ENCODE assay signal across 12 cellular contexts in the genomic region with DNA sequence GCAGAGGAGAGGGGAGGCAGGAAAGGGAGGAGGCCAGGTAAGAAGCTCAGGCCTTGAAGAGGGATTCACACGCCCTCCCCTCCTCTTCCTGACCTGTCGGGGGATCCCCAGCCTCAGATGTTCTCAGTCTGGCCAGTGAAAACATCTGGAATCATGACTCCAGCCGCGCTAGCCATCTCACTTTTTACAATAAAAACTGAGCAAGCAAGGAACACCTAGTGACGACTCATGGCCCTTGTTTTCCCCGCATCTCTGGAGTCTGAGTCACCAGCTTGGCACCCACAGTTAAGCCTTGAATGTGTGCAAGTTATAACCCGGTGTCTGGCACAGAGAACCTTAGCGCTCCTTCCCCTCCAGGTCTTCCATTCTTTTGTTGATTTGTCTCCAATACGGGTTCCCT.
DNase-seq lines count a peak whose midpoint lies in the region; ATAC-seq and TF ChIP-seq lines count a peak whose summit lies in the region.
"Had no signal": no experiment of that assay in that cellular context is flagged by ENCODE, and none has a peak within 500 bp of the region (broad histone marks: within the 10 kb centered on the region; RNA-seq: fewer than 3 reads in every experiment).

No MANE protein-coding gene starts in this region.

- H3K36me3 ChIP-seq in fibroblast of lung (ENCODE audit: control insufficient read depth, insufficient read depth, low read length), result peaks cover 4% of the 10 kb centered on the region
- H3K36me3 ChIP-seq in sigmoid colon, result no peaks in the 10 kb centered on the region
- H3K36me3 ChIP-seq in BE2C, result no peaks in the 10 kb centered on the region

- DNase-seq in ELR (ENCODE audit: low read depth) (peak; percentile 93), RKO (ENCODE audit: low spot score) (peak; percentile 45), fibroblast of lung (ENCODE audit: low read depth in 2 of 2) (peak; percentile 72 to 94), sigmoid colon (peak; percentile 62), BE2C (no peak), KBM-7 (no peak)
- no peak for DNase-seq in activated CD4-positive, alpha-beta T cell treated with anti-CD3 and anti-CD28 coated beads for 4 hours
- DNase-seq: activated gamma-delta T cell treated with Interleukin-2 at 50 U/mL for 16 hours; KG1; stimulated activated naive B cell treated with anti-CD40 and anti-IgM and Interleukin-4, amounts not matched to agents 10 μg/mL and 1 μg/mL and 100 μg/mL, for 72 hours; T-helper 1 cell had no signal

- ATAC-seq in HG03442 (IDR thresholded peaks at IDR 0.05; ENCODE audit: unreplicated experiment), result no peak
- ATAC-seq: stimulated activated naive B cell treated with anti-CD40 and anti-IgM and Interleukin-4, amounts not matched to agents 10 μg/mL and 1 μg/mL and 100 μg/mL, for 72 hours had no signal

- H3K27ac ChIP-seq in fibroblast of lung (ENCODE audit: insufficient read depth, low read length) (peak overlapping the region; percentile 42), sigmoid colon (peak overlapping the region in 1 of 4 donors; percentile 56)

- intact Hi-C loops in sigmoid colon (cut with DNase I), result no loop called here

- WGBS in sigmoid colon, 2 donors, result 52 to 74% methylated on average over 9 of the region's 9 CpGs

- in situ Hi-C loops in KBM-7 (cut with MboI; ENCODE audit: low pct_unique_long_range_greater_than_20kb, low sequenced_read_pairs), result no loop called here

- no peak overlapping the region for H3K4me2 ChIP-seq in fibroblast of lung (ENCODE audit: extremely low read depth, insufficient read depth, low read length)

- H3K9ac ChIP-seq in fibroblast of lung (ENCODE audit: insufficient read depth, low read length), result no peak overlapping the region

- H3K9me3 ChIP-seq in fibroblast of lung (ENCODE audit: control insufficient read depth, insufficient read depth, low read depth, low read length), result no peaks in the 10 kb centered on the region
- no peaks in the 10 kb centered on the region for H3K9me3 ChIP-seq in sigmoid colon
- H3K9me3 ChIP-seq in BE2C, result no peaks in the 10 kb centered on the region

- TF ChIP-seq EP300 in sigmoid colon (IDR thresholded peaks at IDR 0.05), result no peak

- H3K4me3 ChIP-seq in fibroblast of lung (replicated peaks in 1 of 4; ENCODE audit: control extremely low read depth in 1 of 4, insufficient read depth in 1 of 4, low read depth in 3 of 4, low read length in 4 of 4) (no peak overlapping the region), sigmoid colon (no peak overlapping the region), BE2C (ENCODE audit: low read depth, low read length) (no peak overlapping the region)

- peaks cover 49% of the 10 kb centered on the region for H3K4me1 ChIP-seq in fibroblast of lung (ENCODE audit: control insufficient read depth, extremely low read depth, insufficient read depth, low read length)
- peaks cover 0 to 58% (median 23%) of the 10 kb centered on the region in 4 donors for H3K4me1 ChIP-seq in sigmoid colon
- peaks cover 15% of the 10 kb centered on the region for H3K4me1 ChIP-seq in BE2C

- no peaks in the 10 kb centered on the region for H3K27me3 ChIP-seq in fibroblast of lung (ENCODE audit: control insufficient read depth, insufficient read depth, low read length)
- no peaks in the 10 kb centered on the region for H3K27me3 ChIP-seq in sigmoid colon
- no peaks in the 10 kb centered on the region for H3K27me3 ChIP-seq in BE2C

- no peak overlapping the region for H2AFZ ChIP-seq in fibroblast of lung (ENCODE audit: low read length)

- peaks cover 92% of the 10 kb centered on the region for H3K79me2 ChIP-seq in fibroblast of lung (ENCODE audit: control insufficient read depth, insufficient read depth, low read length)

- peaks cover 3% of the 10 kb centered on the region for H4K20me1 ChIP-seq in fibroblast of lung (ENCODE audit: control insufficient read depth, extremely low read depth, insufficient read depth, low read length)

- TF ChIP-seq CTCF in fibroblast of lung (conservative IDR thresholded peaks at IDR 0.05 in 1 of 2, IDR thresholded peaks at IDR 0.05 in 1 of 2; ENCODE audit: low read depth in 1 of 2, low read length in 2 of 2), result no peak
- TF ChIP-seq CTCF in sigmoid colon (IDR thresholded peaks at IDR 0.05), result no peak
- no peak for TF ChIP-seq CTCF in BE2C (IDR thresholded peaks at IDR 0.05; ENCODE audit: low read depth, low read length)

- TF ChIP-seq POLR2A in sigmoid colon (IDR thresholded peaks at IDR 0.05), result no peak

Comparison
In these comparisons a context has a peak if more than half of its experiments do, and no peak if none do; other contexts are left out.
1. DNase-seq: peak in ELR (single experiment), RKO (single experiment), fibroblast of lung (2 of 2) and sigmoid colon (single experiment); none in activated CD4-positive, alpha-beta T cell treated with anti-CD3 and anti-CD28 coated beads for 4 hours (0 of 2), BE2C (single experiment) and KBM-7 (single experiment).